Comparison of ENCODE assay signal across 24 cellular contexts in genomic region chr14:103870144-103870876, GRCh38. TPM values are rescaled to one million over a fixed set of nuclear protein-coding genes. Genes with fewer than 3 reads are reported as not detected.
DNase-seq lines count a peak whose midpoint lies in the region; ATAC-seq and TF ChIP-seq lines count a peak whose summit lies in the region.
"Had no signal": no experiment of that assay in that cellular context is flagged by ENCODE, and none has a peak within 500 bp of the region (broad histone marks: within the 10 kb centered on the region; RNA-seq: fewer than 3 reads in every experiment).

No MANE protein-coding gene starts in this region.

- H3K4me1 Mint-ChIP-seq in activated T-cell treated with anti-CD3 and anti-CD28 coated beads, Interleukin-2, amount 50 U/mL, for 72 hours (ENCODE audit: low read depth): peaks cover 16% of the 10 kb centered on the region

- no peak overlapping the region for H3K4me3 Mint-ChIP-seq in activated T-cell treated with anti-CD3 and anti-CD28 coated beads, Interleukin-2, amount 50 U/mL, for 72 hours
- H3K4me3 Mint-ChIP-seq: B cell had no signal

- H3K27me3 Mint-ChIP-seq in activated T-cell treated with anti-CD3 and anti-CD28 coated beads, Interleukin-2, amount 50 U/mL, for 72 hours (ENCODE audit: low read depth): no peaks in the 10 kb centered on the region
- H3K27me3 Mint-ChIP-seq: B cell; CD4-positive, CD25-positive, alpha-beta regulatory T cell had no signal

- no peak overlapping the region for H3K18ac ChIP-seq in mesendoderm (ENCODE audit: low read length)

- peaks cover 3 to 4% of the 10 kb centered on the region in 2 donors for H3K9me3 Mint-ChIP-seq in activated T-cell treated with anti-CD3 and anti-CD28 coated beads, Interleukin-2, amount 50 U/mL, for 72 hours
- H3K9me3 Mint-ChIP-seq: CD4-positive, CD25-positive, alpha-beta regulatory T cell; H9 had no signal

- ATAC-seq in heart right ventricle (no peak), Right ventricle myocardium superior (ENCODE audit: poor library complexity) (no peak), HG03520 (IDR thresholded peaks at IDR 0.05; ENCODE audit: unreplicated experiment) (no peak), HG03469 (IDR thresholded peaks at IDR 0.05; ENCODE audit: unreplicated experiment) (no peak)
- ATAC-seq in activated T-cell treated with anti-CD3 and anti-CD28 coated beads, Interleukin-2, amount 50 U/mL, for 72 hours (replicated peaks in 1 of 2): no peak
- ATAC-seq: PC-3 had no signal

- no peaks in the 10 kb centered on the region for H3K79me1 ChIP-seq in mesendoderm (ENCODE audit: low read length)

- H4K5ac ChIP-seq in mesendoderm (ENCODE audit: low read length): no peak overlapping the region

- TF ChIP-seq RAD21 in Ishikawa (IDR thresholded peaks at IDR 0.05; ENCODE audit: low read depth): no peak

- 85 to 91% methylated on average over 9 of the region's 9 CpGs for WGBS in heart right ventricle, 2 donors
- WGBS in mesendoderm (ENCODE audit: extremely low coverage, insufficient coverage, low lambda C conversion rate): no CpG with 5 or more reads among the region's 9 CpGs
- WGBS in stomach, 5 donors: 70 to 96% (median 85%) methylated on average over 5 to 9 of the region's 9 CpGs

- TF ChIP-seq EP300 in Ishikawa (IDR thresholded peaks at IDR 0.05; ENCODE audit: borderline replicate concordance) (no peak), stomach (IDR thresholded peaks at IDR 0.05) (no peak)

- H3K4me1 ChIP-seq in heart right ventricle: peaks cover 13 to 50% (median 27%) of the 10 kb centered on the region in 9 donors
- H3K4me1 ChIP-seq in mesendoderm (ENCODE audit: control insufficient read depth, low read depth, low read length): peaks cover 5% of the 10 kb centered on the region
- peaks cover 34 to 59% (median 52%) of the 10 kb centered on the region in 4 donors for H3K4me1 ChIP-seq in stomach

- H3K23ac ChIP-seq in mesendoderm (ENCODE audit: low read length): no peak overlapping the region

- no peaks in the 10 kb centered on the region for H3K79me2 ChIP-seq in mesendoderm (ENCODE audit: control insufficient read depth, insufficient read depth, low read length)

- H2BK120ac ChIP-seq in mesendoderm (ENCODE audit: low read depth, low read length): no peak overlapping the region

- H3K9ac ChIP-seq in mesendoderm (ENCODE audit: low read length): no peak overlapping the region

- DNase-seq in heart right ventricle (no peak), Right ventricle myocardium superior (no peak), mesendoderm (no peak), stomach (peak; percentile 66)
- no peak for DNase-seq in activated T-cell treated with anti-CD3 and anti-CD28 coated beads, Interleukin-2, amount 50 U/mL, for 72 hours
- DNase-seq: CD4-positive, CD25-positive, alpha-beta regulatory T cell; EL; GF-D8; H9; Karpas-422; NCI-H1417; NCI-H1694 treated with DMSO at 0.1 percent for 48 hours; NCI-H2081 treated with DMSO at 0.1 percent for 48 hours; NCI-H446; NCI-H526; PC-3; SIG-M5 had no signal

- H3K4ac ChIP-seq in mesendoderm (ENCODE audit: low read depth, low read length): no peak overlapping the region

- H3K36me3 Mint-ChIP-seq in activated T-cell treated with anti-CD3 and anti-CD28 coated beads, Interleukin-2, amount 50 U/mL, for 72 hours (ENCODE audit: insufficient read depth in 2 of 2): peaks cover 0 to 5% of the 10 kb centered on the region in 2 donors
- H3K36me3 Mint-ChIP-seq: CD4-positive, CD25-positive, alpha-beta regulatory T cell; IgD-negative memory B cell had no signal

- intact Hi-C loops in heart right ventricle (cut with DNase I): no loop called here
- intact Hi-C loops in Right ventricle myocardium superior (cut with DNase I): no loop called here
- intact Hi-C loops in stomach (cut with DNase I; ENCODE audit: low total_unique reads): no loop called here

- no peak overlapping the region for H3K4me3 ChIP-seq in heart right ventricle
- no peak overlapping the region for H3K4me3 ChIP-seq in mesendoderm (ENCODE audit: low read length)
- H3K4me3 ChIP-seq in stomach: no peak overlapping the region

- H4K8ac ChIP-seq in mesendoderm (ENCODE audit: low read depth, low read length): no peak overlapping the region

- H3K4me2 ChIP-seq in mesendoderm (ENCODE audit: low read length): no peak overlapping the region

- H3K27ac Mint-ChIP-seq in activated T-cell treated with anti-CD3 and anti-CD28 coated beads, Interleukin-2, amount 50 U/mL, for 72 hours: no peak overlapping the region
- H3K27ac Mint-ChIP-seq: B cell, H9, IgD-negative memory B cell had no signal

- TF ChIP-seq CTCF in heart right ventricle (IDR thresholded peaks at IDR 0.05): no peak
- no peak for TF ChIP-seq CTCF in stomach (IDR thresholded peaks at IDR 0.05)

- H2BK15ac ChIP-seq in mesendoderm (replicated peaks; ENCODE audit: low read depth): no peak overlapping the region

- H3K27ac ChIP-seq in heart right ventricle: peak overlapping the region in 6 of 10 donors; percentile 1 to 46 (median 30)
- H3K27ac ChIP-seq in mesendoderm (ENCODE audit: low read depth, low read length): no peak overlapping the region
- H3K27ac ChIP-seq in stomach: peak overlapping the region in 3 of 5 donors; percentile 9 to 42 (median 37)

- H2BK5ac ChIP-seq in mesendoderm (ENCODE audit: low read length): no peak overlapping the region

- no peak overlapping the region for H2AK5ac ChIP-seq in mesendoderm (ENCODE audit: low read length)

- no peaks in the 10 kb centered on the region for H3K36me3 ChIP-seq in heart right ventricle
- H3K36me3 ChIP-seq in mesendoderm (ENCODE audit: control insufficient read depth, insufficient read depth, low read length): no peaks in the 10 kb centered on the region
- H3K36me3 ChIP-seq in stomach: no peaks in the 10 kb centered on the region

- no peak for TF ChIP-seq POLR2A in stomach (IDR thresholded peaks at IDR 0.05)

- H3K27me3 ChIP-seq in heart right ventricle (no peaks in the 10 kb centered on the region), mesendoderm (ENCODE audit: insufficient read depth, low read length, poor library complexity) (no peaks in the 10 kb centered on the region), stomach (no peaks in the 10 kb centered on the region)

- H3K9me3 ChIP-seq in heart right ventricle: no peaks in the 10 kb centered on the region
- no peaks in the 10 kb centered on the region for H3K9me3 ChIP-seq in stomach

- H3K56ac ChIP-seq in mesendoderm (ENCODE audit: low read length): peak overlapping the region; percentile 34

TF ChIP-seq in Ishikawa, 13 proteins besides CTCF, POLR2A, EP300 and RAD21:
- TF ChIP-seq NFIC (IDR thresholded peaks at IDR 0.05) (peak; percentile 58; the same call in 1 of the 2 replicates), TAF1 (IDR thresholded peaks at IDR 0.05; ENCODE audit: low read depth) (no peak), USF1 (IDR thresholded peaks at IDR 0.05) (peak; percentile 52; the same call in 1 of the 2 replicates)

RNA-seq across cellular contexts. Expression of gene PPP1R13B, which starts 22.9 kb away (rescaled TPM):
- total RNA-seq in heart right ventricle (100 to 1,000 TPM in 2 of 10 donors, 10 to 100 TPM in 8; 64.8 to 124 (median 77.0) TPM), Right ventricle myocardium superior (107 TPM), stomach (10 to 100 TPM; 16.7 to 84.0 (median 28.1) TPM)
- polyA plus RNA-seq in heart right ventricle (10 to 100 TPM; 21.6 to 70.2 TPM), stomach (10 to 100 TPM; 10.8 to 15.5 (median 12.7) TPM)
- 2.9 TPM for polyA plus RNA-seq in mesendoderm (2013, experiment 1 of 2)
- 3.3 TPM for polyA plus RNA-seq in mesendoderm (2013, experiment 2 of 2)
- 10 to 100 TPM; 13.8 to 15.4 TPM for total RNA-seq in activated T-cell treated with anti-CD3 and anti-CD28 coated beads, Interleukin-2, amount 50 U/mL, for 72 hours

RNA-seq across cellular contexts. Expression of gene TDRD9, which starts 57.9 kb away (rescaled TPM):
- total RNA-seq in heart right ventricle (1 to 10 TPM in 7 of 10 donors, under 1 TPM in 3; 0.55 to 7.4 (median 2.1) TPM), Right ventricle myocardium superior (2.7 TPM), stomach (1 to 10 TPM in 3 of 5 donors, not detected in 2; 1.3 to 8.8 (median 2.6) TPM)
- polyA plus RNA-seq in heart right ventricle (1 to 10 TPM; 2.2 to 8.4 TPM), stomach (1 to 10 TPM in 2 of 3 donors, under 1 TPM in 1; 0.85 to 3.7 (median 2.2) TPM)
- polyA plus RNA-seq in mesendoderm (2013, experiment 1 of 2): 0.04 TPM
- not detected for polyA plus RNA-seq in mesendoderm (2013, experiment 2 of 2)
- 1 to 10 TPM; 1.6 to 4.6 TPM for total RNA-seq in activated T-cell treated with anti-CD3 and anti-CD28 coated beads, Interleukin-2, amount 50 U/mL, for 72 hours
- total RNA-seq: H9, M059J, RPMI7951 had no signal
